8 cellular contexts compared by ENCODE assay signal in genomic region chr11:66593303-66593635, GRCh38. TPM values are rescaled to one million over a fixed set of nuclear protein-coding genes. Genes with fewer than 3 reads are reported as not detected.
DNase-seq lines count a peak whose midpoint lies in the region; ATAC-seq and TF ChIP-seq lines count a peak whose summit lies in the region.

No MANE protein-coding gene starts in this region.

- H3K27ac Mint-ChIP-seq in CD4-positive, CD25-positive, alpha-beta regulatory T cell = peak overlapping the region; percentile 98 to 100 (median 99)
- H3K27ac Mint-ChIP-seq in HFFc6 = peak overlapping the region; percentile 96
- peak overlapping the region; percentile 97 for H3K27ac Mint-ChIP-seq in activated T-helper 1 cell treated with anti-CD3 and anti-CD28 coated beads, Interleukin-12 subunit alpha, Interleukin-12 subunit beta, Interleukin-2, Interleukin-4 antibody, amounts not matched to agents 30 ng/mL and 10 ng/mL and 1 ng/mL, durations not matched to agents 14 hours and 24 hours and 36 hours

- H3K36me3 Mint-ChIP-seq in CD4-positive, CD25-positive, alpha-beta regulatory T cell = peaks cover 5% of the 10 kb centered on the region
- peaks cover 4% of the 10 kb centered on the region; the same call in 1 of the 2 replicates for H3K36me3 Mint-ChIP-seq in HFFc6 (ENCODE audit: low read depth)
- peaks cover 3% of the 10 kb centered on the region for H3K36me3 Mint-ChIP-seq in activated T-helper 1 cell treated with anti-CD3 and anti-CD28 coated beads, Interleukin-12 subunit alpha, Interleukin-12 subunit beta, Interleukin-2, Interleukin-4 antibody, amounts not matched to agents 30 ng/mL and 10 ng/mL and 1 ng/mL, durations not matched to agents 14 hours and 24 hours and 36 hours (ENCODE audit: low read depth)

- in situ Hi-C loops in GM13977 (cut with MboI; ENCODE audit: low pct_unique_long_range_greater_than_20kb, low sequenced_read_pairs, unreplicated experiment) = no loop called here

- peaks cover 21% of the 10 kb centered on the region for H3K4me1 ChIP-seq in CD4-positive, CD25-positive, alpha-beta regulatory T cell (ENCODE audit: control insufficient read depth, insufficient read depth, low read length, poor library complexity, severe bottlenecking)
- H3K4me1 ChIP-seq in iPS-18a (ENCODE audit: control insufficient read depth, low read depth, low read length) = peaks cover 13% of the 10 kb centered on the region
- H3K4me1 ChIP-seq in stomach smooth muscle (ENCODE audit: control insufficient read depth, insufficient read depth, low read length) = peaks cover 32% of the 10 kb centered on the region

- intact Hi-C loops in activated T-helper 1 cell treated with anti-CD3 and anti-CD28 coated beads, Interleukin-12 subunit alpha, Interleukin-12 subunit beta, Interleukin-2, Interleukin-4 antibody, amounts not matched to agents 30 ng/mL and 10 ng/mL and 1 ng/mL, durations not matched to agents 14 hours and 24 hours and 36 hours (cut with micrococcal nuclease) = loop anchor here (1.0 to 2.0 kb wide), 6 partner anchors 23 to 250 kb away; partner anchors contain the start of genes ACTN3, RBM14, RBM4 and RCE1

- no peaks in the 10 kb centered on the region for H3K27me3 ChIP-seq in CD4-positive, CD25-positive, alpha-beta regulatory T cell (ENCODE audit: control insufficient read depth, insufficient read depth, low read length)
- H3K27me3 ChIP-seq in iPS-18a (ENCODE audit: control insufficient read depth, insufficient read depth, low read length) = no peaks in the 10 kb centered on the region
- no peaks in the 10 kb centered on the region for H3K27me3 ChIP-seq in stomach smooth muscle (ENCODE audit: control insufficient read depth in 1 of 2, insufficient read depth in 2 of 2, low read length in 2 of 2)

- H3K36me3 ChIP-seq in CD4-positive, CD25-positive, alpha-beta regulatory T cell (ENCODE audit: control insufficient read depth, insufficient read depth, low read length) = no peaks in the 10 kb centered on the region
- no peaks in the 10 kb centered on the region for H3K36me3 ChIP-seq in iPS-18a (ENCODE audit: control insufficient read depth, low read depth, low read length)
- H3K36me3 ChIP-seq in stomach smooth muscle (ENCODE audit: control insufficient read depth in 2 of 2, insufficient read depth in 2 of 2, low read length in 2 of 2) = no peaks in the 10 kb centered on the region

- peak overlapping the region; percentile 92 to 100 (median 100) for H3K4me3 Mint-ChIP-seq in CD4-positive, CD25-positive, alpha-beta regulatory T cell
- H3K4me3 Mint-ChIP-seq in HFFc6 = peak overlapping the region; percentile 99
- H3K4me3 Mint-ChIP-seq in activated T-helper 1 cell treated with anti-CD3 and anti-CD28 coated beads, Interleukin-12 subunit alpha, Interleukin-12 subunit beta, Interleukin-2, Interleukin-4 antibody, amounts not matched to agents 30 ng/mL and 10 ng/mL and 1 ng/mL, durations not matched to agents 14 hours and 24 hours and 36 hours = peak overlapping the region; percentile 100

- peak overlapping the region; percentile 73 for H3K4me3 ChIP-seq in CD4-positive, CD25-positive, alpha-beta regulatory T cell (ENCODE audit: low read depth, low read length)
- peak overlapping the region; percentile 75 for H3K4me3 ChIP-seq in iPS-18a (ENCODE audit: low read length)
- peak overlapping the region; percentile 83 to 94 for H3K4me3 ChIP-seq in stomach smooth muscle (ENCODE audit: low read length in 2 of 2)

- DNase-seq in CD4-positive, CD25-positive, alpha-beta regulatory T cell = no peak
- DNase-seq in HFFc6 = no peak
- DNase-seq in activated T-helper 1 cell treated with anti-CD3 and anti-CD28 coated beads, Interleukin-12 subunit alpha, Interleukin-12 subunit beta, Interleukin-2, Interleukin-4 antibody, amounts not matched to agents 30 ng/mL and 10 ng/mL and 1 ng/mL, durations not matched to agents 14 hours and 24 hours and 36 hours (ENCODE audit: low spot score) = no peak
- DNase-seq in DMS153 treated with DMSO at 0.1 percent for 48 hours (lab: John Stamatoyannopoulos, UW; ENCODE audit: unreplicated experiment) = no peak
- DNase-seq in AG08396 (ENCODE audit: low spot score) = no peak
- DNase-seq in GM13977 (ENCODE audit: low spot score) = no peak

- H3K9me3 Mint-ChIP-seq in CD4-positive, CD25-positive, alpha-beta regulatory T cell = no peaks in the 10 kb centered on the region
- no peaks in the 10 kb centered on the region for H3K9me3 Mint-ChIP-seq in HFFc6
- H3K9me3 Mint-ChIP-seq in activated T-helper 1 cell treated with anti-CD3 and anti-CD28 coated beads, Interleukin-12 subunit alpha, Interleukin-12 subunit beta, Interleukin-2, Interleukin-4 antibody, amounts not matched to agents 30 ng/mL and 10 ng/mL and 1 ng/mL, durations not matched to agents 14 hours and 24 hours and 36 hours = no peaks in the 10 kb centered on the region

- peaks cover 9 to 46% (median 21%) of the 10 kb centered on the region in 4 donors for H3K4me1 Mint-ChIP-seq in CD4-positive, CD25-positive, alpha-beta regulatory T cell
- H3K4me1 Mint-ChIP-seq in HFFc6 (ENCODE audit: low read depth) = peaks cover 14% of the 10 kb centered on the region
- H3K4me1 Mint-ChIP-seq in activated T-helper 1 cell treated with anti-CD3 and anti-CD28 coated beads, Interleukin-12 subunit alpha, Interleukin-12 subunit beta, Interleukin-2, Interleukin-4 antibody, amounts not matched to agents 30 ng/mL and 10 ng/mL and 1 ng/mL, durations not matched to agents 14 hours and 24 hours and 36 hours (ENCODE audit: low read depth) = peaks cover 30% of the 10 kb centered on the region

- no peaks in the 10 kb centered on the region for H3K27me3 Mint-ChIP-seq in CD4-positive, CD25-positive, alpha-beta regulatory T cell
- peaks cover 3% of the 10 kb centered on the region; the same call in 1 of the 2 replicates for H3K27me3 Mint-ChIP-seq in HFFc6 (ENCODE audit: insufficient read depth)
- H3K27me3 Mint-ChIP-seq in activated T-helper 1 cell treated with anti-CD3 and anti-CD28 coated beads, Interleukin-12 subunit alpha, Interleukin-12 subunit beta, Interleukin-2, Interleukin-4 antibody, amounts not matched to agents 30 ng/mL and 10 ng/mL and 1 ng/mL, durations not matched to agents 14 hours and 24 hours and 36 hours (ENCODE audit: insufficient read depth) = no peaks in the 10 kb centered on the region

- H3K27ac ChIP-seq in CD4-positive, CD25-positive, alpha-beta regulatory T cell (ENCODE audit: insufficient read depth, low read length, poor library complexity, severe bottlenecking) = peak overlapping the region; percentile 84
- H3K27ac ChIP-seq in iPS-18a (ENCODE audit: low read length) = no peak overlapping the region
- H3K27ac ChIP-seq in stomach smooth muscle (ENCODE audit: low read length) = peak overlapping the region; percentile 76

- TF ChIP-seq CTCF in HFFc6 (IDR thresholded peaks at IDR 0.05) = no peak
- TF ChIP-seq CTCF in GM13977 (IDR thresholded peaks at IDR 0.05; ENCODE audit: extremely low read depth, insufficient read depth, missing control alignments) = no peak

- H3K9ac ChIP-seq in iPS-18a (ENCODE audit: low read length) (peak overlapping the region; percentile 63), stomach smooth muscle (ENCODE audit: low read length in 2 of 2) (peak overlapping the region; percentile 74 to 92)

- ATAC-seq in CD4-positive, CD25-positive, alpha-beta regulatory T cell (ENCODE audit: low read depth in 2 of 2) = peak in 1 of 2 donors; percentile 7

- H3K9me3 ChIP-seq in CD4-positive, CD25-positive, alpha-beta regulatory T cell (ENCODE audit: control insufficient read depth in 2 of 2, low read length in 2 of 2) = no peaks in the 10 kb centered on the region
- no peaks in the 10 kb centered on the region for H3K9me3 ChIP-seq in iPS-18a (ENCODE audit: control insufficient read depth, low read depth, low read length)
- H3K9me3 ChIP-seq in stomach smooth muscle (ENCODE audit: control insufficient read depth in 2 of 2, low read length in 2 of 2) = no peaks in the 10 kb centered on the region

RNA-seq across cellular contexts. Expression of gene CCS, which starts 0.3 kb away (rescaled TPM):
- 31.4 TPM for total RNA-seq in CD4-positive, CD25-positive, alpha-beta regulatory T cell
- 10 to 100 TPM; 31.0 to 37.8 (median 35.6) TPM for polyA plus RNA-seq in CD4-positive, CD25-positive, alpha-beta regulatory T cell
- 10 to 100 TPM; 25.8 to 27.4 (median 26.5) TPM for total RNA-seq in HFFc6 (2021; fragmentation: NEBNext Ultra II Directional; extraction: Animal tissue kit (Norgen Biotek cat#: 25700))
- 25.3 and 32.1 TPM in 2 replicates for total RNA-seq in activated T-helper 1 cell treated with anti-CD3 and anti-CD28 coated beads, Interleukin-12 subunit alpha, Interleukin-12 subunit beta, Interleukin-2, Interleukin-4 antibody, amounts not matched to agents 30 ng/mL and 10 ng/mL and 1 ng/mL, durations not matched to agents 14 hours and 24 hours and 36 hours

RNA-seq across cellular contexts. Expression of gene CCDC87, which starts 0.4 kb away (rescaled TPM):
- total RNA-seq in CD4-positive, CD25-positive, alpha-beta regulatory T cell = 0.35 TPM
- polyA plus RNA-seq in CD4-positive, CD25-positive, alpha-beta regulatory T cell = not detected
- under 1 TPM; 0.19 to 0.66 (median 0.37) TPM for total RNA-seq in HFFc6 (2021; fragmentation: NEBNext Ultra II Directional; extraction: Animal tissue kit (Norgen Biotek cat#: 25700))
- total RNA-seq in activated T-helper 1 cell treated with anti-CD3 and anti-CD28 coated beads, Interleukin-12 subunit alpha, Interleukin-12 subunit beta, Interleukin-2, Interleukin-4 antibody, amounts not matched to agents 30 ng/mL and 10 ng/mL and 1 ng/mL, durations not matched to agents 14 hours and 24 hours and 36 hours = 0.29 and 0.37 TPM in 2 replicates

RNA-seq across cellular contexts. Expression of gene RBM14, which starts 23.2 kb away (rescaled TPM):
- 233 TPM for total RNA-seq in CD4-positive, CD25-positive, alpha-beta regulatory T cell
- 10 to 100 TPM; 56.7 to 76.9 (median 69.2) TPM for polyA plus RNA-seq in CD4-positive, CD25-positive, alpha-beta regulatory T cell
- total RNA-seq in HFFc6 (2021; fragmentation: NEBNext Ultra II Directional; extraction: Animal tissue kit (Norgen Biotek cat#: 25700)) = 10 to 100 TPM; 54.1 to 71.5 (median 64.9) TPM
- 198 and 200 TPM in 2 replicates for total RNA-seq in activated T-helper 1 cell treated with anti-CD3 and anti-CD28 coated beads, Interleukin-12 subunit alpha, Interleukin-12 subunit beta, Interleukin-2, Interleukin-4 antibody, amounts not matched to agents 30 ng/mL and 10 ng/mL and 1 ng/mL, durations not matched to agents 14 hours and 24 hours and 36 hours

RNA-seq across cellular contexts. Expression of gene CTSF, which starts 24.9 kb away (rescaled TPM):
- total RNA-seq in CD4-positive, CD25-positive, alpha-beta regulatory T cell = 6.9 TPM
- 10 to 100 TPM; 17.3 to 28.6 (median 17.9) TPM for polyA plus RNA-seq in CD4-positive, CD25-positive, alpha-beta regulatory T cell
- total RNA-seq in HFFc6 (2021; fragmentation: NEBNext Ultra II Directional; extraction: Animal tissue kit (Norgen Biotek cat#: 25700)) = 10 to 100 TPM in 2 of 6 experiments, 1 to 10 TPM in 4; 5.2 to 20.0 (median 6.6) TPM
- 0.71 and 0.73 TPM in 2 replicates for total RNA-seq in activated T-helper 1 cell treated with anti-CD3 and anti-CD28 coated beads, Interleukin-12 subunit alpha, Interleukin-12 subunit beta, Interleukin-2, Interleukin-4 antibody, amounts not matched to agents 30 ng/mL and 10 ng/mL and 1 ng/mL, durations not matched to agents 14 hours and 24 hours and 36 hours

RNA-seq across cellular contexts. Expression of gene RBM4, which starts 45.2 kb away (rescaled TPM):
- 201 TPM for total RNA-seq in CD4-positive, CD25-positive, alpha-beta regulatory T cell
- polyA plus RNA-seq in CD4-positive, CD25-positive, alpha-beta regulatory T cell = 100 to 1,000 TPM; 286 to 306 (median 295) TPM
- 100 to 1,000 TPM; 130 to 147 (median 134) TPM for total RNA-seq in HFFc6 (2021; fragmentation: NEBNext Ultra II Directional; extraction: Animal tissue kit (Norgen Biotek cat#: 25700))
- 131 and 133 TPM in 2 replicates for total RNA-seq in activated T-helper 1 cell treated with anti-CD3 and anti-CD28 coated beads, Interleukin-12 subunit alpha, Interleukin-12 subunit beta, Interleukin-2, Interleukin-4 antibody, amounts not matched to agents 30 ng/mL and 10 ng/mL and 1 ng/mL, durations not matched to agents 14 hours and 24 hours and 36 hours
